ENCODE assay signal across 8 cellular contexts in the genomic region with DNA sequence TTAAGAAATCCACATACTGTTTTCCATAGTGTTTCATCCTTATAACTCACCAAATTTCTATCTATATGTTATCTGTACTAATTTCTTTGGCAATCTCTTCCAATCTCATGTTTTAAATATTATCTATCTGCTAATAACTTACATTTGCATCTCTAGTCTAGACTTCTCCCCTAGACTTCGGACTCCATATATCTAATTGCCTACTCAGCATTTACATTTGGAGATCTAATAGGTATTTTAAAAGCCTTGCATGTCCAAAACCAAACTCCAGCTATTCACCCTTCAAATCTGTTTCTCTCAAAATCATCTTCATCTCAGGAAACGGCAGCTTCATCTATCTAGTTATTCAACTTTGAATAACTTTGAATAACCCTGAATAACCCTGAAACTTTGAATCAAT. TPM values are rescaled to one million over a fixed set of nuclear protein-coding genes. Genes with fewer than 3 reads are reported as not detected.
"Had no signal": no experiment of that assay in that cellular context is flagged by ENCODE, and none has a peak within 500 bp of the region (broad histone marks: within the 10 kb centered on the region; RNA-seq: fewer than 3 reads in every experiment).

No MANE protein-coding gene starts in this region.

- DNase-seq: H7, HFFc6, KG1 had no signal

- H3K9me3 ChIP-seq: HAP-1 had no signal

- H3K27ac ChIP-seq: HL-60 had no signal

- H3K4me2 ChIP-seq: GM23338 had no signal

- H3K36me3 ChIP-seq: HAP-1 had no signal

- H2AFZ ChIP-seq: GM23338 had no signal

- H3K4me1 ChIP-seq: HAP-1 had no signal

- H3K4me3 ChIP-seq: GM23338, HAP-1 had no signal

- ATAC-seq: GM23338, HCT116 had no signal

RNA-seq across cellular contexts. Expression of gene ZNF385D, which starts 35.3 kb away (rescaled TPM):
- total RNA-seq: H4 had no signal
